Comparison of ENCODE assay signal across 16 cellular contexts in the genomic region with DNA sequence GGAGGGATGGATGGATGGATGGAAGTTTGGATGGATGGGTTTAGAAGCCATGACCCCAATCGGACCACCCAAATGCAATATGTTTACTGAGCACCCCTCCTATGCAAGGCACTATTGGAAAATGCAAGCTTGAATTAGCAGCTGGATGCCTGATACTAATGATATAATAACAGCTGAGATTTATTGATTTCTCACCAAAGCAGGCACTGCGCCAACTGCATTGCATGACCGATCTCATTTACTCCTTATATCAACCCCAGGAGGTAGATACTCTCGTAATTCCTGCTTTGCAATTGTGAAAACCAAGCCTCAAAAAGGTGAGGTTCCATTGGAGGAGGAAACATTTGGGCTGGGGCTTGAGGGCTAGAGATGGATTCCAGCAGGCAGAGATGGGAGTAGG.
DNase-seq lines count a peak whose midpoint lies in the region; FAIRE-seq and TF ChIP-seq lines count a peak whose summit lies in the region.
"Had no signal": no experiment of that assay in that cellular context is flagged by ENCODE, and none has a peak within 500 bp of the region (broad histone marks: within the 10 kb centered on the region; RNA-seq: fewer than 3 reads in every experiment).

No MANE protein-coding gene starts in this region.

- no peaks in the 10 kb centered on the region for H3K4me1 Mint-ChIP-seq in activated CD4-positive, alpha-beta memory T cell treated with anti-CD3 and anti-CD28 coated beads, Interleukin-2, amount 10 ng/mL, durations not matched to agents 7 days and 5 days

- no peak for FAIRE-seq in H54 (lab: Jason Lieb, UNC)

- CTCF ChIA-PET in activated CD4-positive, alpha-beta memory T cell treated with anti-CD3 and anti-CD28 coated beads, Interleukin-2, amount 10 ng/mL, durations not matched to agents 7 days and 5 days (lab: Charles Lee), result interaction anchor here (1.5 kb wide), 1 partner anchor 9 kb away, joined by 5 read pairs; no protein-coding TSS in a partner anchor

- no peaks in the 10 kb centered on the region for H3K9me3 Mint-ChIP-seq in activated CD4-positive, alpha-beta memory T cell treated with anti-CD3 and anti-CD28 coated beads, Interleukin-2, amount 10 ng/mL, durations not matched to agents 7 days and 5 days

- no peaks in the 10 kb centered on the region for H3K36me3 Mint-ChIP-seq in activated CD4-positive, alpha-beta memory T cell treated with anti-CD3 and anti-CD28 coated beads, Interleukin-2, amount 10 ng/mL, durations not matched to agents 7 days and 5 days (ENCODE audit: low read depth)

- no peak overlapping the region for H3K4me3 Mint-ChIP-seq in activated CD4-positive, alpha-beta memory T cell treated with anti-CD3 and anti-CD28 coated beads, Interleukin-2, amount 10 ng/mL, durations not matched to agents 7 days and 5 days

- no peak for TF ChIP-seq POLR2A in H54 (IDR thresholded peaks at IDR 0.05; ENCODE audit: low read depth, low read length)

- DNase-seq in NCI-H446 (lab: John Stamatoyannopoulos, UW) (peak; percentile 22 to 26), NCI-H446 treated with DMSO at 0.1 percent for 48 hours (lab: John Stamatoyannopoulos, UW) (no peak), NCI-H2107 (lab: John Stamatoyannopoulos, UW) (peak; percentile 44), NCI-H69 (lab: John Stamatoyannopoulos, UW) (peak; percentile 35), H54 (ENCODE audit: insufficient read length, low spot score) (no peak), dedifferentiated amniotic fluid mesenchymal stem cell (ENCODE audit: extremely low spot score) (no peak), NAMALWA (ENCODE audit: low spot score) (no peak)
- DNase-seq in activated CD4-positive, alpha-beta memory T cell treated with anti-CD3 and anti-CD28 coated beads, Interleukin-2, amount 10 ng/mL, durations not matched to agents 7 days and 5 days, result no peak
- DNase-seq: HCEC 1CT, KBM-7, NCI-H1048, NCI-H2081 treated with DMSO at 0.1 percent for 48 hours, NCI-H82, Peyer's patch, SHP77 treated with DMSO at 0.1 percent for 48 hours, T-helper 2 cell had no signal

- no peak overlapping the region for H3K27ac Mint-ChIP-seq in activated CD4-positive, alpha-beta memory T cell treated with anti-CD3 and anti-CD28 coated beads, Interleukin-2, amount 10 ng/mL, durations not matched to agents 7 days and 5 days

- POLR2A ChIA-PET in activated CD4-positive, alpha-beta memory T cell treated with anti-CD3 and anti-CD28 coated beads, Interleukin-2, amount 10 ng/mL, durations not matched to agents 7 days and 5 days (lab: Charles Lee), result no interaction called here

- peaks cover 44% of the 10 kb centered on the region for H3K27me3 Mint-ChIP-seq in activated CD4-positive, alpha-beta memory T cell treated with anti-CD3 and anti-CD28 coated beads, Interleukin-2, amount 10 ng/mL, durations not matched to agents 7 days and 5 days

Comparison
In these comparisons a context has a peak if more than half of its experiments do, and no peak if none do; other contexts are left out.
1. DNase-seq: peak in NCI-H446 (2 of 2), NCI-H2107 (single experiment) and NCI-H69 (single experiment); none in NCI-H446 treated with DMSO at 0.1 percent for 48 hours (single experiment), activated CD4-positive, alpha-beta memory T cell treated with anti-CD3 and anti-CD28 coated beads, Interleukin-2, amount 10 ng/mL, durations not matched to agents 7 days and 5 days (single experiment), H54 (single experiment), dedifferentiated amniotic fluid mesenchymal stem cell (single experiment) and NAMALWA (single experiment).